9 cellular contexts compared by ENCODE assay signal in genomic region chr1:153422450-153423068, GRCh38. TPM values are rescaled to one million over a fixed set of nuclear protein-coding genes. Genes with fewer than 3 reads are reported as not detected.
A peak's percentile ranks its signal among the peaks of the same experiment; 100 is the strongest.
DNase-seq lines count a peak whose midpoint lies in the region; TF ChIP-seq lines count a peak whose summit lies in the region.
"Had no signal": no experiment of that assay in that cellular context is flagged by ENCODE, and none has a peak within 500 bp of the region (broad histone marks: within the 10 kb centered on the region; RNA-seq: fewer than 3 reads in every experiment).

No MANE protein-coding gene starts in this region.

- TF ChIP-seq POLR2A in vagina (IDR thresholded peaks at IDR 0.05) = no peak

- H3K27me3 ChIP-seq in vagina = no peaks in the 10 kb centered on the region

- H3K27me3 Mint-ChIP-seq in T-helper 2 cell treated with Interferon-gamma antibody and Interleukin-4, amounts not matched to agents 5 μg/mL and 100 μg/mL, for 36 hours (ENCODE audit: low read depth) = no peaks in the 10 kb centered on the region

- intact Hi-C loops in vagina (cut with DNase I) = no loop called here

- H3K4me1 Mint-ChIP-seq in T-helper 2 cell treated with Interferon-gamma antibody and Interleukin-4, amounts not matched to agents 5 μg/mL and 100 μg/mL, for 36 hours (ENCODE audit: low read depth) = no peaks in the 10 kb centered on the region
- H3K4me1 Mint-ChIP-seq: brain had no signal

- H3K27ac Mint-ChIP-seq in T-helper 2 cell treated with Interferon-gamma antibody and Interleukin-4, amounts not matched to agents 5 μg/mL and 100 μg/mL, for 36 hours = no peak overlapping the region
- H3K27ac Mint-ChIP-seq: brain had no signal

- no peak overlapping the region for H3K27ac ChIP-seq in vagina

- H3K4me3 Mint-ChIP-seq in T-helper 2 cell treated with Interferon-gamma antibody and Interleukin-4, amounts not matched to agents 5 μg/mL and 100 μg/mL, for 36 hours = no peak overlapping the region

- H3K4me3 ChIP-seq in astrocyte of the cerebellum (ENCODE audit: low read depth, low read length) (no peak overlapping the region), vagina (no peak overlapping the region)

- DNase-seq in SIG-M5 treated with dmso at 0.1 percent for 504 hours (lab: John Stamatoyannopoulos, UW; ENCODE audit: unreplicated experiment) = peak; percentile 73
- no peak for DNase-seq in SIG-M5 (lab: John Stamatoyannopoulos, UW)
- DNase-seq in T-helper 2 cell treated with Interferon-gamma antibody and Interleukin-4, amounts not matched to agents 5 μg/mL and 100 μg/mL, for 36 hours (ENCODE audit: low spot score) = peak; percentile 36
- DNase-seq in astrocyte of the cerebellum (ENCODE audit: low read depth) = peak; percentile 36
- peak; percentile 49 for DNase-seq in inferior parietal cortex (ENCODE audit: extremely low spot score)
- peak; percentile 74 to 76 for DNase-seq in stimulated activated CD4-positive, alpha-beta T cell treated with anti-CD3 and anti-CD28 coated beads, Interleukin-2, amount 100 ng/mL, for 24 hours
- no peak for DNase-seq in vagina (ENCODE audit: extremely low spot score in 2 of 2)
- DNase-seq in NCI-H2107 (lab: John Stamatoyannopoulos, UW) = no peak

- no peaks in the 10 kb centered on the region for H3K9me3 ChIP-seq in vagina

- no peaks in the 10 kb centered on the region for H3K36me3 ChIP-seq in vagina

- no peaks in the 10 kb centered on the region for H3K36me3 Mint-ChIP-seq in T-helper 2 cell treated with Interferon-gamma antibody and Interleukin-4, amounts not matched to agents 5 μg/mL and 100 μg/mL, for 36 hours (ENCODE audit: low read depth)
- H3K36me3 Mint-ChIP-seq: brain had no signal

- TF ChIP-seq CTCF in astrocyte of the cerebellum (IDR thresholded peaks at IDR 0.05; ENCODE audit: low read depth, low read length, missing control alignments) (no peak), vagina (IDR thresholded peaks at IDR 0.05) (no peak)

- in situ Hi-C loops in astrocyte of the cerebellum (cut with HindIII; ENCODE audit: low sequenced_read_pairs) = no loop called here

- H3K4me1 ChIP-seq in vagina = no peaks in the 10 kb centered on the region

- no peaks in the 10 kb centered on the region for H3K9me3 Mint-ChIP-seq in T-helper 2 cell treated with Interferon-gamma antibody and Interleukin-4, amounts not matched to agents 5 μg/mL and 100 μg/mL, for 36 hours
- H3K9me3 Mint-ChIP-seq: brain had no signal

RNA-seq across cellular contexts. Expression of gene S100A7A, which starts 6.2 kb away (rescaled TPM):
- not detected for total RNA-seq in vagina

RNA-seq across cellular contexts. Expression of gene S100A8, which starts 31.7 kb away (rescaled TPM):
- total RNA-seq in vagina = 1,155 TPM

RNA-seq across cellular contexts. Expression of gene S100A7, which starts 37.9 kb away (rescaled TPM):
- 36.6 TPM for total RNA-seq in vagina

RNA-seq across cellular contexts. Expression of gene S100A12, which starts 47.1 kb away (rescaled TPM):
- 4.2 TPM for total RNA-seq in vagina

Comparison
In these comparisons a context has a peak if more than half of its experiments do, and no peak if none do; other contexts are left out.
1. DNase-seq: peak in SIG-M5 treated with dmso at 0.1 percent for 504 hours (single experiment), T-helper 2 cell treated with Interferon-gamma antibody and Interleukin-4, amounts not matched to agents 5 μg/mL and 100 μg/mL, for 36 hours (single experiment), astrocyte of the cerebellum (single experiment), inferior parietal cortex (single experiment) and stimulated activated CD4-positive, alpha-beta T cell treated with anti-CD3 and anti-CD28 coated beads, Interleukin-2, amount 100 ng/mL, for 24 hours (2 of 2); none in SIG-M5 (single experiment), vagina (0 of 2) and NCI-H2107 (single experiment).